ENCODE assay signal across 1 cellular context in the genomic region with DNA sequence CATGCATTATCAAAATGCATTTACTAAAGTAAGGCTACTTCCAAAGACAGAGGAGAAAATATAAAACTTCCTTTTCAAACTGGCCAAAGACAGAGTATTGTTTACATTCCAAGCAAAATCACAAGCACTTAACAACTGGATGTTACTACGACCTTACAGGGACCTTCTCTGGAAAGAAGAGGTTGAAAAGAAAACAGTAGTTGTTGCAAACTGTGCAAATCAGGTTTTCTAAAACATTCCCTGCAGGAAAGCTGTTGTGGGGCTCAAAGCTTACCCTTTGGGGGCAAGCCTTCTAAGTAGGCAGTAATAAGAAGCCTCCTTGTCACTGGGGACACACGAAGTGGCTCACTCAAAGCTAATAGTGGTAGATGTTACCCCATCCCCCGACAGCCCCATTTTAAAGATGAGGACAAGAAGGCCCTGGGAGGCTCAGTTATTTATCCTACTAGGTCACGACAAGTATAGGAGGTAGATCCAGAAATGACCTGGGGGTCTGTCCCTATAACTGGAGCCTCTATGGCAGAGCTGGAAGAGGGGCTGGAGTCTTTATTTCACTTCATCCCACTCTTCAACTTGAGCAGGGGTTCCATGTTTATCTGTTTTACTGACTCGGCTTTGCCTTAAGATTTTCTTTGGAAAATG.
TF ChIP-seq lines count a peak whose summit lies in the region.

No MANE protein-coding gene starts in this region.

TF ChIP-seq in HCT116, 20 proteins besides CTCF, POLR2A, EP300 and RAD21:
- no peak for TF ChIP-seq YY1 (IDR thresholded peaks at IDR 0.05; ENCODE audit: extremely low read depth, insufficient replicate concordance, low read depth, low read length)
- TF ChIP-seq, protein P1, sequence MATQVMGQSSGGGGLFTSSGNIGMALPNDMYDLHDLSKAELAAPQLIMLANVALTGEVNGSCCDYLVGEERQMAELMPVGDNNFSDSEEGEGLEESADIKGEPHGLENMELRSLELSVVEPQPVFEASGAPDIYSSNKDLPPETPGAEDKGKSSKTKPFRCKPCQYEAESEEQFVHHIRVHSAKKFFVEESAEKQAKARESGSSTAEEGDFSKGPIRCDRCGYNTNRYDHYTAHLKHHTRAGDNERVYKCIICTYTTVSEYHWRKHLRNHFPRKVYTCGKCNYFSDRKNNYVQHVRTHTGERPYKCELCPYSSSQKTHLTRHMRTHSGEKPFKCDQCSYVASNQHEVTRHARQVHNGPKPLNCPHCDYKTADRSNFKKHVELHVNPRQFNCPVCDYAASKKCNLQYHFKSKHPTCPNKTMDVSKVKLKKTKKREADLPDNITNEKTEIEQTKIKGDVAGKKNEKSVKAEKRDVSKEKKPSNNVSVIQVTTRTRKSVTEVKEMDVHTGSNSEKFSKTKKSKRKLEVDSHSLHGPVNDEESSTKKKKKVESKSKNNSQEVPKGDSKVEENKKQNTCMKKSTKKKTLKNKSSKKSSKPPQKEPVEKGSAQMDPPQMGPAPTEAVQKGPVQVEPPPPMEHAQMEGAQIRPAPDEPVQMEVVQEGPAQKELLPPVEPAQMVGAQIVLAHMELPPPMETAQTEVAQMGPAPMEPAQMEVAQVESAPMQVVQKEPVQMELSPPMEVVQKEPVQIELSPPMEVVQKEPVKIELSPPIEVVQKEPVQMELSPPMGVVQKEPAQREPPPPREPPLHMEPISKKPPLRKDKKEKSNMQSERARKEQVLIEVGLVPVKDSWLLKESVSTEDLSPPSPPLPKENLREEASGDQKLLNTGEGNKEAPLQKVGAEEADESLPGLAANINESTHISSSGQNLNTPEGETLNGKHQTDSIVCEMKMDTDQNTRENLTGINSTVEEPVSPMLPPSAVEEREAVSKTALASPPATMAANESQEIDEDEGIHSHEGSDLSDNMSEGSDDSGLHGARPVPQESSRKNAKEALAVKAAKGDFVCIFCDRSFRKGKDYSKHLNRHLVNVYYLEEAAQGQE (IDR thresholded peaks at IDR 0.05; ENCODE audit: low read depth): no peak
- TF ChIP-seq TCF7L2 (IDR thresholded peaks at IDR 0.05; ENCODE audit: borderline replicate concordance, extremely low read depth, insufficient read depth, insufficient read length): no peak
- no peak for TF ChIP-seq EZH2phosphoT487 (IDR thresholded peaks at IDR 0.05; ENCODE audit: borderline replicate concordance)
- no peak for TF ChIP-seq ZFX (IDR thresholded peaks at IDR 0.05)
- no peak for TF ChIP-seq EZH2 (IDR thresholded peaks at IDR 0.05)
- TF ChIP-seq SRF (IDR thresholded peaks at IDR 0.05; ENCODE audit: low read depth): no peak
- TF ChIP-seq, protein P2, sequence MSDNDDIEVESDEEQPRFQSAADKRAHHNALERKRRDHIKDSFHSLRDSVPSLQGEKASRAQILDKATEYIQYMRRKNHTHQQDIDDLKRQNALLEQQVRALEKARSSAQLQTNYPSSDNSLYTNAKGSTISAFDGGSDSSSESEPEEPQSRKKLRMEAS (IDR thresholded peaks at IDR 0.05): no peak
- TF ChIP-seq, protein P3, sequence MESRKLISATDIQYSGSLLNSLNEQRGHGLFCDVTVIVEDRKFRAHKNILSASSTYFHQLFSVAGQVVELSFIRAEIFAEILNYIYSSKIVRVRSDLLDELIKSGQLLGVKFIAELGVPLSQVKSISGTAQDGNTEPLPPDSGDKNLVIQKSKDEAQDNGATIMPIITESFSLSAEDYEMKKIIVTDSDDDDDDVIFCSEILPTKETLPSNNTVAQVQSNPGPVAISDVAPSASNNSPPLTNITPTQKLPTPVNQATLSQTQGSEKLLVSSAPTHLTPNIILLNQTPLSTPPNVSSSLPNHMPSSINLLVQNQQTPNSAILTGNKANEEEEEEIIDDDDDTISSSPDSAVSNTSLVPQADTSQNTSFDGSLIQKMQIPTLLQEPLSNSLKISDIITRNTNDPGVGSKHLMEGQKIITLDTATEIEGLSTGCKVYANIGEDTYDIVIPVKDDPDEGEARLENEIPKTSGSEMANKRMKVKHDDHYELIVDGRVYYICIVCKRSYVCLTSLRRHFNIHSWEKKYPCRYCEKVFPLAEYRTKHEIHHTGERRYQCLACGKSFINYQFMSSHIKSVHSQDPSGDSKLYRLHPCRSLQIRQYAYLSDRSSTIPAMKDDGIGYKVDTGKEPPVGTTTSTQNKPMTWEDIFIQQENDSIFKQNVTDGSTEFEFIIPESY (IDR thresholded peaks at IDR 0.05; ENCODE audit: extremely low read depth, insufficient replicate concordance, low read length): no peak
- TF ChIP-seq, protein P4, sequence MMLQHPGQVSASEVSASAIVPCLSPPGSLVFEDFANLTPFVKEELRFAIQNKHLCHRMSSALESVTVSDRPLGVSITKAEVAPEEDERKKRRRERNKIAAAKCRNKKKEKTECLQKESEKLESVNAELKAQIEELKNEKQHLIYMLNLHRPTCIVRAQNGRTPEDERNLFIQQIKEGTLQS (IDR thresholded peaks at IDR 0.05): no peak
- TF ChIP-seq ZNF274 (IDR thresholded peaks at IDR 0.05; ENCODE audit: low read depth, low read length): no peak
- no peak for TF ChIP-seq FOSL1 (IDR thresholded peaks at IDR 0.05; ENCODE audit: low read depth)
- no peak for TF ChIP-seq JUND (IDR thresholded peaks at IDR 0.05)
- no peak for TF ChIP-seq ELF1 (IDR thresholded peaks at IDR 0.05; ENCODE audit: borderline replicate concordance, low read depth)
- TF ChIP-seq SP1 (IDR thresholded peaks at IDR 0.05; ENCODE audit: low read depth): no peak
- TF ChIP-seq SIN3A (IDR thresholded peaks at IDR 0.05; ENCODE audit: low read depth): no peak
- TF ChIP-seq CBX3 (IDR thresholded peaks at IDR 0.05; ENCODE audit: low read depth): no peak
- no peak for TF ChIP-seq POLR2AphosphoS5 (IDR thresholded peaks at IDR 0.05; ENCODE audit: low read depth, low read length)
